Comparison of ENCODE assay signal across 8 cellular contexts in the genomic region with DNA sequence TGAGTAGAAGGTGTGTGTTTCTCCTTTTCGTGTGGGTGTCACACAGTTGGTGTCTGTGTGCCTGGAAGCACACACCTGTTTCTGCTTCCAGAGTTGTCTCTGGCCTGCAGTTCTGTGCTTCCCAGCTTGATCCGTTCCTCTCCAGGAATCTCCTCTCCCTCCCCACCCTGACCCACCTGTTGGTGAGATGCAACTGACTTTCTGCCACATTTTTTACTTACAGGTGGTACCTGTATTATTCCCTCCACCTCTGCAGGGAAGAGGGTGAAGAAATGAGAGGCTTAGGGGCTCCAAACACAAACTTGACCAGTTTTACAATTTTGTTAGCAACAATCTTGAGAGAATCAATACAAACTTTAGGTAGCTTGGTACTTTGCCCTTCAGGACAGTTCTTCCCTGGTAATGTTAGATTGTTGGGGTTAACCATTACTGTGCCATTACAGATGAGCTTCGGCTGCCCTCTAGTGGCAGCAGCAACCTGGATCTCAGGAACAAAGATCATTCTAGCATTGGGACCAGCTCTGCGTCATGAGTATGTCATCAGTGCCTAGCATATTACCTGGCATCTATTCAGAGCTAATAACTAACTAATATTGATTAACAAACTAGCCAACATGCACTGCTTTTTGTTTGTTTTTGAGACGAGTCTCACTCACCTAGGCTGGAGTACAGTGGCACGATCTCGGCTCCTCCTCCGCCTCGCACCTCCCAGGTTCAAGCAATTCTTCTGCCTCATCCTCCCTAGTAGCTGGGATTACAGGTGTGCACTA. TPM values are rescaled to one million over a fixed set of nuclear protein-coding genes. Genes with fewer than 3 reads are reported as not detected.
A peak's percentile ranks its signal among the peaks of the same experiment; 100 is the strongest.
DNase-seq lines count a peak whose midpoint lies in the region; ATAC-seq and TF ChIP-seq lines count a peak whose summit lies in the region.
"Not testable (repeated sequence)": the region's sequence is repeated elsewhere in the genome, so short reads cannot be mapped to it uniquely, and the experiment has no call there.

No MANE protein-coding gene starts in this region.

- ATAC-seq in GM19463 (IDR thresholded peaks at IDR 0.05; ENCODE audit: unreplicated experiment) (peak; percentile 91), HG03520 (IDR thresholded peaks at IDR 0.05; ENCODE audit: unreplicated experiment) (peak; percentile 63), left lung (peak; percentile 83)

- not testable (repeated sequence) for H3K27me3 Mint-ChIP-seq in CD4-positive, alpha-beta memory T cell

- H3K4me3 ChIP-seq in CD4-positive, alpha-beta memory T cell (ENCODE audit: low read length in 2 of 2); choroid plexus epithelial cell (ENCODE audit: low read depth, low read length); left lung: not testable (repeated sequence)

- not testable (repeated sequence) for H3K9me3 ChIP-seq in CD4-positive, alpha-beta memory T cell (ENCODE audit: control insufficient read depth in 1 of 2, low read length in 2 of 2); left lung

- peak; percentile 66 for TF ChIP-seq CTCF in choroid plexus epithelial cell (conservative IDR thresholded peaks at IDR 0.05; ENCODE audit: low read depth, low read length)
- peak; percentile 57 for TF ChIP-seq CTCF in left lung (IDR thresholded peaks at IDR 0.05)

- not testable (repeated sequence) for H3K36me3 ChIP-seq in CD4-positive, alpha-beta memory T cell (ENCODE audit: insufficient read depth, low read length)
- peaks cover 0 to 33% of the 10 kb centered on the region in 2 donors for H3K36me3 ChIP-seq in left lung

- H3K4me3 Mint-ChIP-seq in CD4-positive, alpha-beta memory T cell = not testable (repeated sequence)

- POLR2A ChIA-PET in CD4-positive, alpha-beta memory T cell (lab: Charles Lee; ENCODE audit: partially characterized antibody) = interaction anchor here (0.8 to 2.0 kb wide), 2 partner anchors 85 to 87 kb away, joined by 5 to 8 read pairs; partner anchors contain the start of gene TYW1B

- not testable (repeated sequence) for H3K27me3 ChIP-seq in CD4-positive, alpha-beta memory T cell (ENCODE audit: insufficient read depth, low read length); left lung

- not testable (repeated sequence) for H3K9me3 Mint-ChIP-seq in CD4-positive, alpha-beta memory T cell

- H3K4me1 ChIP-seq in CD4-positive, alpha-beta memory T cell (ENCODE audit: insufficient read depth, low read length); left lung: not testable (repeated sequence)

- H3K27ac Mint-ChIP-seq in CD4-positive, alpha-beta memory T cell = peak overlapping the region; percentile 24 to 88 (median 46)

- H3K36me3 Mint-ChIP-seq in CD4-positive, alpha-beta memory T cell = peaks cover 21 to 35% of the 10 kb centered on the region in 2 donors

- peaks cover 6 to 15% (median 12%) of the 10 kb centered on the region in 4 donors for H3K4me1 Mint-ChIP-seq in CD4-positive, alpha-beta memory T cell

- not testable (repeated sequence) for H3K27ac ChIP-seq in CD4-positive, alpha-beta memory T cell (ENCODE audit: low read depth, low read length); left lung

- DNase-seq in CD4-positive, alpha-beta memory T cell = peak; percentile 36 to 59 (median 45)
- DNase-seq in NCI-H82 (lab: John Stamatoyannopoulos, UW) (peak; percentile 55), choroid plexus epithelial cell (ENCODE audit: low read depth) (peak; percentile 68)
- peak; percentile 58 for DNase-seq in activated CD4-positive, alpha-beta T cell treated with anti-CD3 and anti-CD28 coated beads, Interleukin-2, amount 50 U/mL, for 1 hour
- not testable (repeated sequence) for DNase-seq in left lung
- peak in 2 of 3 donors; percentile 13 to 32 for DNase-seq in stimulated activated CD4-positive, alpha-beta T cell treated with anti-CD3 and anti-CD28 coated beads, TNF-alpha, amount 100 ng/mL, for 1 hour (ENCODE audit: low read depth in 3 of 3, low spot score in 1 of 3)

- intact Hi-C loops in CD4-positive, alpha-beta memory T cell (cut with micrococcal nuclease) = loop anchor here (2.0 to 10.0 kb wide), 2 partner anchors 86 to 540 kb away; partner anchors contain the start of gene TYW1B
- intact Hi-C loops in left lung (cut with DNase I) = not testable (repeated sequence)

- CTCF ChIA-PET in CD4-positive, alpha-beta memory T cell (lab: Charles Lee; ENCODE audit: partially characterized antibody) = interaction anchor here (0.9 to 2.7 kb wide), 11 partner anchors 8 to 537 kb away, joined by 3 to 13 read pairs (median 5); partner anchors contain the start of gene TYW1B

RNA-seq across cellular contexts. Expression of gene POM121, which starts 10.0 kb away (rescaled TPM):
- total RNA-seq in CD4-positive, alpha-beta memory T cell = 10 to 100 TPM; 54.3 to 56.0 TPM
- polyA plus RNA-seq in CD4-positive, alpha-beta memory T cell = 10 to 100 TPM in 1 of 2 donors, 1 to 10 TPM in 1; 2.8 to 18.3 TPM
- total RNA-seq in left lung = 10 to 100 TPM; 28.8 to 36.4 TPM

RNA-seq across cellular contexts. Expression of gene TRIM74, which starts 54.3 kb away (rescaled TPM):
- 1 to 10 TPM; 5.2 to 6.0 TPM for total RNA-seq in CD4-positive, alpha-beta memory T cell
- under 1 TPM in 1 of 2 donors, not detected in 1; 0.34 TPM for polyA plus RNA-seq in CD4-positive, alpha-beta memory T cell
- under 1 TPM in 1 of 2 donors, not detected in 1; 0.26 TPM for total RNA-seq in left lung

Comparison
In these comparisons a context has a peak if more than half of its experiments do, and no peak if none do; other contexts are left out.
1. RNA of gene TRIM74, which starts 54.3 kb away (total RNA-seq): 5.2 to 6.0 TPM in CD4-positive, alpha-beta memory T cell; 0.26 TPM in left lung; every median in the first group is over 4 times any median in the second.
2. Peak in every context shown above with its lines, with median percentiles within 50 percentile points of each other: ATAC-seq.